ENCODE assay signal across 18 cellular contexts in the genomic region with DNA sequence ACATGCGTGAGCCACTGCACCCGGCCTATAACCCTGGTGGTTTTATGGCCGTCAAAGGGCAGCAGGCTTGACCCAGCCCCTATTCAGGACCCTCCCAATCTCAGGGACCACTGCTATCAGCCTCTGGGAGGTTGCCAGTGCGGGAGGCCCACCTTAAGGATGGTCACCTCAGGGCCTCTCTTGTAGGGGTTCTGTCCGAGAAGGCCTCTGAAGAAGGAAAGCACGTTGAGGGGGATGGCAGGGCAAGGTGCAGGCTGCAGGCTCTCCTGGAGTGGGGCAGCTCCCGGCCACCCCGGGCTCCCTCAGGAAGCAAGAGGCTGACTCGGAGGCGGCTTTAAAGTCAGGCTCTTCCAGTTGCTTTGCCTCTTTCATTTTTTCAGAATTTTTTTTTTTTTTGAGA. TPM values are rescaled to one million over a fixed set of nuclear protein-coding genes. Genes with fewer than 3 reads are reported as not detected.
A peak's percentile ranks its signal among the peaks of the same experiment; 100 is the strongest.
DNase-seq lines count a peak whose midpoint lies in the region; ATAC-seq, FAIRE-seq and TF ChIP-seq lines count a peak whose summit lies in the region.
"Had no signal": no experiment of that assay in that cellular context is flagged by ENCODE, and none has a peak within 500 bp of the region (broad histone marks: within the 10 kb centered on the region; RNA-seq: fewer than 3 reads in every experiment).

No MANE protein-coding gene starts in this region.

- no peak for TF ChIP-seq CTCF in right atrium auricular region (IDR thresholded peaks at IDR 0.05)
- no peak for TF ChIP-seq CTCF in left ventricle myocardium inferior (IDR thresholded peaks at IDR 0.05; ENCODE audit: borderline replicate concordance)
- TF ChIP-seq CTCF in kidney (IDR thresholded peaks at IDR 0.05; ENCODE audit: borderline replicate concordance, extremely low read depth, insufficient read depth), result no peak
- no peak for TF ChIP-seq CTCF in type B pancreatic cell (conservative IDR thresholded peaks at IDR 0.05)
- no peak for TF ChIP-seq CTCF in foreskin fibroblast (IDR thresholded peaks at IDR 0.05; ENCODE audit: low read depth, low read length)

- peaks cover 1% of the 10 kb centered on the region for H3K79me1 ChIP-seq in neuronal stem cell (ENCODE audit: low read depth, low read length)

- H2BK12ac ChIP-seq in neuronal stem cell (ENCODE audit: low read length), result peak overlapping the region; percentile 3

- H2BK120ac ChIP-seq in neuronal stem cell (ENCODE audit: low read depth, low read length), result no peak overlapping the region

- H3K4me3 ChIP-seq in right atrium auricular region, result no peak overlapping the region
- no peak overlapping the region for H3K4me3 ChIP-seq in left ventricle myocardium inferior
- no peak overlapping the region for H3K4me3 ChIP-seq in kidney (ENCODE audit: low read length in 2 of 2)
- no peak overlapping the region for H3K4me3 ChIP-seq in neuronal stem cell (ENCODE audit: low read length in 2 of 2)
- H3K4me3 ChIP-seq in foreskin fibroblast (ENCODE audit: low read depth in 1 of 2, low read length in 2 of 2), result no peak overlapping the region
- H3K4me3 ChIP-seq: GM12878, GM23338, HAP-1 had no signal

- H2BK5ac ChIP-seq in neuronal stem cell (ENCODE audit: low read length), result no peak overlapping the region

- no peak overlapping the region for H3K4me2 ChIP-seq in neuronal stem cell (ENCODE audit: insufficient read depth, low read length, poor library complexity, severe bottlenecking)
- H3K4me2 ChIP-seq: GM23338 had no signal

- H3K36me3 ChIP-seq in right atrium auricular region (no peaks in the 10 kb centered on the region), left ventricle myocardium inferior (no peaks in the 10 kb centered on the region), kidney (ENCODE audit: control insufficient read depth in 1 of 2, insufficient read depth in 2 of 2, low read length in 2 of 2) (no peaks in the 10 kb centered on the region), neuronal stem cell (replicated peaks in 1 of 2; ENCODE audit: control insufficient read depth in 2 of 2, insufficient read depth in 2 of 2, low read length in 2 of 2) (no peaks in the 10 kb centered on the region)
- H3K36me3 ChIP-seq: BE2C, HAP-1 had no signal

- no peak overlapping the region for H4K91ac ChIP-seq in neuronal stem cell (ENCODE audit: low read depth, low read length, poor library complexity)

- no peaks in the 10 kb centered on the region for H3K9me3 ChIP-seq in right atrium auricular region
- no peaks in the 10 kb centered on the region for H3K9me3 ChIP-seq in left ventricle myocardium inferior (replicated peaks)
- no peaks in the 10 kb centered on the region for H3K9me3 ChIP-seq in kidney (ENCODE audit: control insufficient read depth in 1 of 2, low read length in 2 of 2)
- peaks cover 0 to 3% of the 10 kb centered on the region in 2 donors for H3K9me3 ChIP-seq in neuronal stem cell (replicated peaks in 1 of 2; ENCODE audit: control insufficient read depth in 2 of 2, insufficient read depth in 1 of 2, low read depth in 1 of 2, low read length in 2 of 2)
- H3K9me3 ChIP-seq: BE2C, HAP-1 had no signal

- H3K9ac ChIP-seq in kidney (ENCODE audit: low read length in 2 of 2) (no peak overlapping the region), neuronal stem cell (ENCODE audit: low read depth, low read length, poor library complexity) (no peak overlapping the region)

- no peak overlapping the region for H2AFZ ChIP-seq in neuronal stem cell (ENCODE audit: low read length)

- H3K4me1 ChIP-seq in right atrium auricular region (peaks cover 0 to under 1% of the 10 kb centered on the region in 2 donors), left ventricle myocardium inferior (no peaks in the 10 kb centered on the region), kidney (ENCODE audit: control insufficient read depth in 1 of 2, insufficient read depth in 1 of 2, low read depth in 1 of 2, low read length in 2 of 2) (no peaks in the 10 kb centered on the region), neuronal stem cell (ENCODE audit: control insufficient read depth in 2 of 2, insufficient read depth in 1 of 2, low read depth in 1 of 2, low read length in 2 of 2) (peaks cover under 1 to 2% of the 10 kb centered on the region in 2 donors)
- H3K4me1 ChIP-seq: BE2C, HAP-1 had no signal

- no peak overlapping the region for H3K4me3 Mint-ChIP-seq in type B pancreatic cell
- H3K4me3 Mint-ChIP-seq: CD4-positive, alpha-beta memory T cell; GM23338 had no signal

- H3K4me1 Mint-ChIP-seq in type B pancreatic cell (ENCODE audit: unreplicated experiment), result no peaks in the 10 kb centered on the region

- H3K9me3 Mint-ChIP-seq in type B pancreatic cell, result no peaks in the 10 kb centered on the region
- H3K9me3 Mint-ChIP-seq: CD4-positive, alpha-beta memory T cell had no signal

- no peak overlapping the region for H3K4ac ChIP-seq in neuronal stem cell (ENCODE audit: low read length)

- H3K27ac ChIP-seq in right atrium auricular region (no peak overlapping the region), left ventricle myocardium inferior (replicated peaks) (no peak overlapping the region), kidney (ENCODE audit: low read depth in 2 of 2, low read length in 2 of 2) (no peak overlapping the region), neuronal stem cell (replicated peaks; ENCODE audit: low read length) (no peak overlapping the region)
- H3K27ac ChIP-seq: C4-2B had no signal

- H3K18ac ChIP-seq in neuronal stem cell (ENCODE audit: low read length), result no peak overlapping the region

- H2BK15ac ChIP-seq in neuronal stem cell (ENCODE audit: low read length), result no peak overlapping the region

- no peak overlapping the region for H3K27ac Mint-ChIP-seq in type B pancreatic cell
- H3K27ac Mint-ChIP-seq: GM23338 had no signal

- no peak overlapping the region for H4K8ac ChIP-seq in neuronal stem cell (ENCODE audit: low read depth, low read length)

- intact Hi-C loops in left ventricle myocardium inferior (cut with micrococcal nuclease), result no loop called here
- intact Hi-C loops in kidney (cut with DNase I), result no loop called here

- no CpG with 5 or more reads among the region's 10 CpGs for WGBS in neuronal stem cell (ENCODE audit: extremely low coverage in 2 of 2, insufficient read length in 2 of 2, insufficient replicate concordance in 1 of 2), 2 donors

- no peaks in the 10 kb centered on the region for H3K36me3 Mint-ChIP-seq in type B pancreatic cell
- H3K36me3 Mint-ChIP-seq: CD4-positive, alpha-beta memory T cell had no signal

- no peak for FAIRE-seq in kidney (lab: Jason Lieb, UNC)
- FAIRE-seq: A204.1, GM12878, HepG2, HTR-8/SVneo had no signal

- H3K27me3 Mint-ChIP-seq in type B pancreatic cell, result peaks cover 7% of the 10 kb centered on the region

- no peak overlapping the region for H3K23ac ChIP-seq in neuronal stem cell (ENCODE audit: low read depth, low read length, poor library complexity)

- H3K27me3 ChIP-seq in right atrium auricular region, result no peaks in the 10 kb centered on the region
- peaks cover 15% of the 10 kb centered on the region for H3K27me3 ChIP-seq in left ventricle myocardium inferior (ENCODE audit: low read depth)
- no peaks in the 10 kb centered on the region for H3K27me3 ChIP-seq in neuronal stem cell (ENCODE audit: control insufficient read depth in 3 of 3, insufficient read depth in 3 of 3, low read depth in 1 of 3, low read length in 3 of 3)
- H3K27me3 ChIP-seq: BE2C had no signal

- no peak for ATAC-seq in GM19397 (IDR thresholded peaks at IDR 0.05; ENCODE audit: unreplicated experiment)
- ATAC-seq: GM12878, GM23338, HepG2 had no signal

- H2AK5ac ChIP-seq in neuronal stem cell (ENCODE audit: low read depth, low read length), result no peak overlapping the region

- DNase-seq in right atrium auricular region (ENCODE audit: low spot score) (peak; percentile 36), left ventricle myocardium inferior (no peak), kidney (peak; percentile 31), neuronal stem cell (ENCODE audit: low spot score) (no peak), type B pancreatic cell (ENCODE audit: extremely low spot score, unreplicated experiment) (peak; percentile 52), NCI-H69 (lab: John Stamatoyannopoulos, UW) (no peak), foreskin fibroblast (no peak)
- DNase-seq: BE2C; CD4-positive, alpha-beta memory T cell; DMS79 had no signal

- no peak overlapping the region for H3K14ac ChIP-seq in neuronal stem cell (ENCODE audit: low read length)

RNA-seq across cellular contexts. Expression of gene GRTP1, which starts 6.0 kb away (rescaled TPM):
- total RNA-seq in right atrium auricular region (1 to 10 TPM in 1 of 2 donors, under 1 TPM in 1; 0.48 to 2.4 TPM), left ventricle myocardium inferior (1.6 TPM), kidney (9.6 TPM), type B pancreatic cell (ENCODE audit: low replicate concordance) (19.0 and 22.4 TPM in 2 replicates)
- polyA plus RNA-seq in kidney (ENCODE audit: insufficient read depth, low read depth, low replicate concordance), result 18.3 TPM
- polyA plus RNA-seq in neuronal stem cell (2013, experiment 1 of 2), result 10.2 TPM
- polyA plus RNA-seq in neuronal stem cell (2013, experiment 2 of 2), result 10.0 TPM

Comparison
In these comparisons a context has a peak if more than half of its experiments do, and no peak if none do; other contexts are left out.
1. DNase-seq: peak in right atrium auricular region (single experiment), kidney (single experiment) and type B pancreatic cell (single experiment); none in left ventricle myocardium inferior (single experiment), neuronal stem cell (single experiment), NCI-H69 (single experiment) and foreskin fibroblast (0 of 2).